In the genomic region with DNA sequence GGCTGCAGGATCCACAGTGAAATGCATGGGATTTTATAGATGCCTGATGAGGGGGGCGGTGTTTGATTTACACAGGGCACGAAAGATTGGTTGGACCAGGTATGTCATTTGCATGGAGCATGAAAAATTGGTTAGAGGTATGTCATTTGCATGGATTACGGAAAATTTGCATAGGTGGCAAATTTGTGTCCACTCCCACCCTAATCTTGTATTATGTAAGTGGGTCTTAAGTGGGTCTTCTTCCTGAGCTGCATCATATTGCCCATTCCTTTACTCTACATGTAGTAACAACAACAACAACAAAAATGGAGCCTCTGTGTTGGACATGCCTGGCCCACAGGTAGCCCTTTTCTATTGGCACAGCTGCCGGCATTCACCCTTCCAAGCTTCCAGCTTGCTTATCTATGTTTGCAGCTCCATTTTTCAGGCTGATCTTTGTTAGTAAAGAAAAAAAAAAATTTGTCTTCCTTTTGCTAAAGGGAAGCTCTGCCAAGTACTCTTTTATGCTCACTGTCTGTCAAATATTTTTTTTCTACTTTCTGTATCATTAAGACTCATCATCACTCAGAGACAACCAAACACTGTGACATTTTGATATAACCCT, we compare ENCODE assay signal across 1 cellular context.
TF ChIP-seq lines count a peak whose summit lies in the region.

No MANE protein-coding gene starts in this region.

TF ChIP-seq in GM23338, 12 proteins besides CTCF, POLR2A, EP300 and RAD21 (continued from another document):
- TF ChIP-seq, protein P1, sequence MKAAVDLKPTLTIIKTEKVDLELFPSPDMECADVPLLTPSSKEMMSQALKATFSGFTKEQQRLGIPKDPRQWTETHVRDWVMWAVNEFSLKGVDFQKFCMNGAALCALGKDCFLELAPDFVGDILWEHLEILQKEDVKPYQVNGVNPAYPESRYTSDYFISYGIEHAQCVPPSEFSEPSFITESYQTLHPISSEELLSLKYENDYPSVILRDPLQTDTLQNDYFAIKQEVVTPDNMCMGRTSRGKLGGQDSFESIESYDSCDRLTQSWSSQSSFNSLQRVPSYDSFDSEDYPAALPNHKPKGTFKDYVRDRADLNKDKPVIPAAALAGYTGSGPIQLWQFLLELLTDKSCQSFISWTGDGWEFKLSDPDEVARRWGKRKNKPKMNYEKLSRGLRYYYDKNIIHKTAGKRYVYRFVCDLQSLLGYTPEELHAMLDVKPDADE (IDR thresholded peaks at IDR 0.05) = no peak
- TF ChIP-seq, protein P2, sequence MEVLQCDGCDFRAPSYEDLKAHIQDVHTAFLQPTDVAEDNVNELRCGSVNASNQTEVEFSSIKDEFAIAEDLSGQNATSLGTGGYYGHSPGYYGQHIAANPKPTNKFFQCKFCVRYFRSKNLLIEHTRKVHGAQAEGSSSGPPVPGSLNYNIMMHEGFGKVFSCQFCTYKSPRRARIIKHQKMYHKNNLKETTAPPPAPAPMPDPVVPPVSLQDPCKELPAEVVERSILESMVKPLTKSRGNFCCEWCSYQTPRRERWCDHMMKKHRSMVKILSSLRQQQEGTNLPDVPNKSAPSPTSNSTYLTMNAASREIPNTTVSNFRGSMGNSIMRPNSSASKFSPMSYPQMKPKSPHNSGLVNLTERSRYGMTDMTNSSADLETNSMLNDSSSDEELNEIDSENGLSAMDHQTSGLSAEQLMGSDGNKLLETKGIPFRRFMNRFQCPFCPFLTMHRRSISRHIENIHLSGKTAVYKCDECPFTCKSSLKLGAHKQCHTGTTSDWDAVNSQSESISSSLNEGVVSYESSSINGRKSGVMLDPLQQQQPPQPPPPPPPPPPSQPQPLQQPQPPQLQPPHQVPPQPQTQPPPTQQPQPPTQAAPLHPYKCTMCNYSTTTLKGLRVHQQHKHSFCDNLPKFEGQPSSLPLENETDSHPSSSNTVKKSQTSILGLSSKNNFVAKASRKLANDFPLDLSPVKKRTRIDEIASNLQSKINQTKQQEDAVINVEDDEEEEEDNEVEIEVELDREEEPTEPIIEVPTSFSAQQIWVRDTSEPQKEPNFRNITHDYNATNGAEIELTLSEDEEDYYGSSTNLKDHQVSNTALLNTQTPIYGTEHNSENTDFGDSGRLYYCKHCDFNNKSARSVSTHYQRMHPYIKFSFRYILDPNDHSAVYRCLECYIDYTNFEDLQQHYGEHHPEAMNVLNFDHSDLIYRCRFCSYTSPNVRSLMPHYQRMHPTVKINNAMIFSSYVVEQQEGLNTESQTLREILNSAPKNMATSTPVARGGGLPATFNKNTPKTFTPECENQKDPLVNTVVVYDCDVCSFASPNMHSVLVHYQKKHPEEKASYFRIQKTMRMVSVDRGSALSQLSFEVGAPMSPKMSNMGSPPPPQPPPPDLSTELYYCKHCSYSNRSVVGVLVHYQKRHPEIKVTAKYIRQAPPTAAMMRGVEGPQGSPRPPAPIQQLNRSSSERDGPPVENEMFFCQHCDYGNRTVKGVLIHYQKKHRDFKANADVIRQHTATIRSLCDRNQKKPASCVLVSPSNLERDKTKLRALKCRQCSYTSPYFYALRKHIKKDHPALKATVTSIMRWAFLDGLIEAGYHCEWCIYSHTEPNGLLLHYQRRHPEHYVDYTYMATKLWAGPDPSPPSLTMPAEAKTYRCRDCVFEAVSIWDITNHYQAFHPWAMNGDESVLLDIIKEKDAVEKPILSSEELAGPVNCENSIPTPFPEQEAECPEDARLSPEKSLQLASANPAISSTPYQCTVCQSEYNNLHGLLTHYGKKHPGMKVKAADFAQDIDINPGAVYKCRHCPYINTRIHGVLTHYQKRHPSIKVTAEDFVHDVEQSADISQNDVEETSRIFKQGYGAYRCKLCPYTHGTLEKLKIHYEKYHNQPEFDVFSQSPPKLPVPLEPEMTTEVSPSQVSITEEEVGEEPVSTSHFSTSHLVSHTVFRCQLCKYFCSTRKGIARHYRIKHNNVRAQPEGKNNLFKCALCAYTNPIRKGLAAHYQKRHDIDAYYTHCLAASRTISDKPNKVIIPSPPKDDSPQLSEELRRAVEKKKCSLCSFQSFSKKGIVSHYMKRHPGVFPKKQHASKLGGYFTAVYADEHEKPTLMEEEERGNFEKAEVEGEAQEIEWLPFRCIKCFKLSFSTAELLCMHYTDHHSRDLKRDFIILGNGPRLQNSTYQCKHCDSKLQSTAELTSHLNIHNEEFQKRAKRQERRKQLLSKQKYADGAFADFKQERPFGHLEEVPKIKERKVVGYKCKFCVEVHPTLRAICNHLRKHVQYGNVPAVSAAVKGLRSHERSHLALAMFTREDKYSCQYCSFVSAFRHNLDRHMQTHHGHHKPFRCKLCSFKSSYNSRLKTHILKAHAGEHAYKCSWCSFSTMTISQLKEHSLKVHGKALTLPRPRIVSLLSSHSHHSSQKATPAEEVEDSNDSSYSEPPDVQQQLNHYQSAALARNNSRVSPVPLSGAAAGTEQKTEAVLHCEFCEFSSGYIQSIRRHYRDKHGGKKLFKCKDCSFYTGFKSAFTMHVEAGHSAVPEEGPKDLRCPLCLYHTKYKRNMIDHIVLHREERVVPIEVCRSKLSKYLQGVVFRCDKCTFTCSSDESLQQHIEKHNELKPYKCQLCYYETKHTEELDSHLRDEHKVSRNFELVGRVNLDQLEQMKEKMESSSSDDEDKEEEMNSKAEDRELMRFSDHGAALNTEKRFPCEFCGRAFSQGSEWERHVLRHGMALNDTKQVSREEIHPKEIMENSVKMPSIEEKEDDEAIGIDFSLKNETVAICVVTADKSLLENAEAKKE (CRISPR knock-in tag; IDR thresholded peaks at IDR 0.05) = no peak
- TF ChIP-seq, protein P3, sequence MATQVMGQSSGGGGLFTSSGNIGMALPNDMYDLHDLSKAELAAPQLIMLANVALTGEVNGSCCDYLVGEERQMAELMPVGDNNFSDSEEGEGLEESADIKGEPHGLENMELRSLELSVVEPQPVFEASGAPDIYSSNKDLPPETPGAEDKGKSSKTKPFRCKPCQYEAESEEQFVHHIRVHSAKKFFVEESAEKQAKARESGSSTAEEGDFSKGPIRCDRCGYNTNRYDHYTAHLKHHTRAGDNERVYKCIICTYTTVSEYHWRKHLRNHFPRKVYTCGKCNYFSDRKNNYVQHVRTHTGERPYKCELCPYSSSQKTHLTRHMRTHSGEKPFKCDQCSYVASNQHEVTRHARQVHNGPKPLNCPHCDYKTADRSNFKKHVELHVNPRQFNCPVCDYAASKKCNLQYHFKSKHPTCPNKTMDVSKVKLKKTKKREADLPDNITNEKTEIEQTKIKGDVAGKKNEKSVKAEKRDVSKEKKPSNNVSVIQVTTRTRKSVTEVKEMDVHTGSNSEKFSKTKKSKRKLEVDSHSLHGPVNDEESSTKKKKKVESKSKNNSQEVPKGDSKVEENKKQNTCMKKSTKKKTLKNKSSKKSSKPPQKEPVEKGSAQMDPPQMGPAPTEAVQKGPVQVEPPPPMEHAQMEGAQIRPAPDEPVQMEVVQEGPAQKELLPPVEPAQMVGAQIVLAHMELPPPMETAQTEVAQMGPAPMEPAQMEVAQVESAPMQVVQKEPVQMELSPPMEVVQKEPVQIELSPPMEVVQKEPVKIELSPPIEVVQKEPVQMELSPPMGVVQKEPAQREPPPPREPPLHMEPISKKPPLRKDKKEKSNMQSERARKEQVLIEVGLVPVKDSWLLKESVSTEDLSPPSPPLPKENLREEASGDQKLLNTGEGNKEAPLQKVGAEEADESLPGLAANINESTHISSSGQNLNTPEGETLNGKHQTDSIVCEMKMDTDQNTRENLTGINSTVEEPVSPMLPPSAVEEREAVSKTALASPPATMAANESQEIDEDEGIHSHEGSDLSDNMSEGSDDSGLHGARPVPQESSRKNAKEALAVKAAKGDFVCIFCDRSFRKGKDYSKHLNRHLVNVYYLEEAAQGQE (IDR thresholded peaks at IDR 0.05; ENCODE audit: unreplicated experiment) = no peak
- TF ChIP-seq JUNB (IDR thresholded peaks at IDR 0.05; ENCODE audit: unreplicated experiment) (no peak), EZH2phosphoT487 (IDR thresholded peaks at IDR 0.05; ENCODE audit: unreplicated experiment) (no peak), CREB1 (CRISPR knock-in tag; IDR thresholded peaks at IDR 0.05; ENCODE audit: low read depth) (no peak)
